ENCODE assay signal across 11 cellular contexts in genomic region chr1:40386311-40386778, GRCh38. TPM values are rescaled to one million over a fixed set of nuclear protein-coding genes. Genes with fewer than 3 reads are reported as not detected.
DNase-seq lines count a peak whose midpoint lies in the region; ATAC-seq, FAIRE-seq and TF ChIP-seq lines count a peak whose summit lies in the region.
"Had no signal": no experiment of that assay in that cellular context is flagged by ENCODE, and none has a peak within 500 bp of the region (broad histone marks: within the 10 kb centered on the region; RNA-seq: fewer than 3 reads in every experiment).

No MANE protein-coding gene starts in this region.

- no peak for ATAC-seq in GM19397 (IDR thresholded peaks at IDR 0.05; ENCODE audit: unreplicated experiment)

- H3K9me3 ChIP-seq in duodenal mucosa (ENCODE audit: control insufficient read depth in 1 of 2, low read length in 2 of 2) = no peaks in the 10 kb centered on the region
- H3K9me3 ChIP-seq in neutrophil = no peaks in the 10 kb centered on the region

- FAIRE-seq in H54 (lab: Jason Lieb, UNC) = no peak
- FAIRE-seq: frontal cortex had no signal

- intact Hi-C loops in CD14-positive monocyte (cut with micrococcal nuclease) = loop anchor here in 1 of 2 donors (1.0 kb wide), 1 partner anchor 9 kb away; no protein-coding TSS in a partner anchor

- peak overlapping the region; percentile 1 to 40 for H3K4me3 ChIP-seq in duodenal mucosa (ENCODE audit: low read depth in 1 of 2, low read length in 2 of 2)
- peak overlapping the region; percentile 48 to 57 for H3K4me3 ChIP-seq in neutrophil (ENCODE audit: low read depth in 1 of 2, low read length in 1 of 2)

- no peak for TF ChIP-seq CTCF in CD14-positive monocyte (IDR thresholded peaks at IDR 0.05)
- TF ChIP-seq CTCF in neutrophil (IDR thresholded peaks at IDR 0.05) = no peak

- H3K9ac ChIP-seq in duodenal mucosa (ENCODE audit: low read depth in 1 of 2, low read length in 2 of 2) = peak overlapping the region; percentile 63 to 79

- H3K9me3 Mint-ChIP-seq in CD14-positive monocyte = no peaks in the 10 kb centered on the region

- no peak for TF ChIP-seq POLR2A in H54 (IDR thresholded peaks at IDR 0.05; ENCODE audit: low read depth, low read length)

- no peak for DNase-seq in CD14-positive monocyte (ENCODE audit: low spot score)
- DNase-seq in LHCN-M2 (ENCODE audit: low read depth) = peak; percentile 25
- DNase-seq in dermis blood vessel endothelial cell = no peak
- no peak for DNase-seq in COR-L47 (lab: John Stamatoyannopoulos, UW)
- DNase-seq in H54 (ENCODE audit: insufficient read length, low spot score) = no peak
- DNase-seq: EL, NCI-H526 had no signal

- peak overlapping the region; percentile 60 to 85 for H3K4me3 Mint-ChIP-seq in CD14-positive monocyte

- H3K27ac ChIP-seq in duodenal mucosa (ENCODE audit: low read depth, low read length) (peak overlapping the region; percentile 84), neutrophil (peak overlapping the region; percentile 92)

- H3K27me3 Mint-ChIP-seq in CD14-positive monocyte (ENCODE audit: low read depth in 3 of 3) = peaks cover 0 to 2% (median 0%) of the 10 kb centered on the region in 3 donors

- H3K36me3 Mint-ChIP-seq in CD14-positive monocyte = peaks cover 62 to 73% of the 10 kb centered on the region in 2 donors

- H3K36me3 ChIP-seq in duodenal mucosa (ENCODE audit: control insufficient read depth in 1 of 2, insufficient read depth in 2 of 2, low read length in 2 of 2) (no peaks in the 10 kb centered on the region), neutrophil (peaks cover 74% of the 10 kb centered on the region)

- peaks cover 94% of the 10 kb centered on the region for H3K4me1 Mint-ChIP-seq in CD14-positive monocyte

- peak overlapping the region; percentile 95 to 99 (median 98) for H3K27ac Mint-ChIP-seq in CD14-positive monocyte

- no peaks in the 10 kb centered on the region for H3K27me3 ChIP-seq in duodenal mucosa (ENCODE audit: control insufficient read depth in 1 of 2, insufficient read depth in 2 of 2, low read length in 2 of 2)
- no peaks in the 10 kb centered on the region for H3K27me3 ChIP-seq in neutrophil

- H3K4me1 ChIP-seq in duodenal mucosa (ENCODE audit: control insufficient read depth in 1 of 2, insufficient read depth in 2 of 2, low read length in 2 of 2) (peaks cover 58 to 59% of the 10 kb centered on the region in 2 donors), neutrophil (ENCODE audit: control insufficient read depth in 1 of 2, insufficient read depth in 1 of 2, low read depth in 1 of 2, low read length in 1 of 2) (peaks cover 99 to 100% of the 10 kb centered on the region in 2 experiments)

RNA-seq across cellular contexts. Expression of gene SMAP2, which starts 12.8 kb away (rescaled TPM):
- polyA plus RNA-seq in CD14-positive monocyte = 100 to 1,000 TPM; 359 to 382 TPM
- total RNA-seq in LHCN-M2 (2014; rRNA removed) (34.9 and 35.1 TPM in 2 replicates), dermis blood vessel endothelial cell (3.7 and 6.7 TPM in 2 replicates)
- polyA plus RNA-seq in LHCN-M2 (2012) = 20.3 TPM
